ENCODE assay signal across 8 cellular contexts in the genomic region with DNA sequence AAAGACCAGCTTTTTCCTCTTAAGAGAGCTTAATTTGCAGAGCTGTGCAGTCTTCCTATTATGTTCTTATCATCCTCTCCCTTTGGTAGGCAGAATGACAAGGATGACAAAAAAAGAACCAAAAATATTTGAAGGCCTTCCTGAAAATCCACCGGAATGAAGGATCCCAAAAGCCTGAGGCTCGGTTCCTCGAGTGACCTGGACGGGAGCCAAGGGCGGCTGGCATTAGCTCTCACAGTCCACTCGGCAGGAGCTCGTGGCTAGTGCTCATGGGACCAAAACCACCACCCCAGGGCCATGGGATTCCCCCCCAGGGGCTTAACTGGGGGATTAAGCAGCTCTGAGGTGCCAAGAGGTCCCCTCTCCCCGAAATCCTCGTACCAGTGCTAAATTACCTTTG. TPM values are rescaled to one million over a fixed set of nuclear protein-coding genes. Genes with fewer than 3 reads are reported as not detected.
DNase-seq lines count a peak whose midpoint lies in the region; ATAC-seq and TF ChIP-seq lines count a peak whose summit lies in the region.

No MANE protein-coding gene starts in this region.

- no peak overlapping the region for H3K27ac ChIP-seq in SJCRH30

- H3K36me3 ChIP-seq in BJ (ENCODE audit: control insufficient read depth, insufficient read depth, low read length) (no peaks in the 10 kb centered on the region), SJCRH30 (no peaks in the 10 kb centered on the region)

- no peaks in the 10 kb centered on the region for H3K4me1 ChIP-seq in SJCRH30

- H3K4me3 ChIP-seq in BJ (ENCODE audit: low read depth, low read length) (peak overlapping the region; percentile 55), SJCRH30 (peak overlapping the region; percentile 57), fibroblast of mammary gland (ENCODE audit: control insufficient read depth, low read depth, low read length) (peak overlapping the region; percentile 59)

- ATAC-seq in GM21737 (IDR thresholded peaks at IDR 0.05; ENCODE audit: unreplicated experiment) = peak; percentile 16
- ATAC-seq in HG02981 (IDR thresholded peaks at IDR 0.05; ENCODE audit: unreplicated experiment) = no peak

- no peaks in the 10 kb centered on the region for H3K9me3 ChIP-seq in SJCRH30 (replicated peaks)

- peaks cover 20% of the 10 kb centered on the region for H3K27me3 ChIP-seq in BJ (ENCODE audit: control insufficient read depth, insufficient read depth, low read length)
- no peaks in the 10 kb centered on the region for H3K27me3 ChIP-seq in SJCRH30

- intact Hi-C loops in posterior vena cava (cut with DNase I) = no loop called here

- no peak for TF ChIP-seq CTCF in BJ (IDR thresholded peaks at IDR 0.05; ENCODE audit: insufficient read depth, low read depth, low read length)
- TF ChIP-seq CTCF in fibroblast of mammary gland (conservative IDR thresholded peaks at IDR 0.05; ENCODE audit: control insufficient read depth, insufficient read depth, low read depth, low read length) = no peak

- CTCF ChIA-PET in BJ (lab: Yijun Ruan, JAX) = interaction anchor here (0.8 to 2.4 kb wide), 10 partner anchors 9 to 455 kb away, joined by 3 to 15 read pairs (median 3); no protein-coding TSS in a partner anchor

- no peak for DNase-seq in BJ (ENCODE audit: low read depth)
- DNase-seq in SJCRH30 = peak in 1 of 2 experiments; percentile 28
- no peak for DNase-seq in fibroblast of mammary gland (ENCODE audit: low read depth)
- peak; percentile 51 for DNase-seq in putamen (ENCODE audit: low spot score)
- no peak for DNase-seq in posterior vena cava (ENCODE audit: low spot score)
- no peak for DNase-seq in activated gamma-delta T cell (lab: John Stamatoyannopoulos, UW)

- POLR2A ChIA-PET in BJ (lab: Charles Lee) = interaction anchor here (0.6 kb wide), 1 partner anchor 24 kb away, joined by 6 read pairs; no protein-coding TSS in a partner anchor

RNA-seq across cellular contexts. Expression of a gene that starts 0.6 kb away (rescaled TPM):
- 0.06 TPM in 1 of 2 replicates, not detected in the other for polyA plus RNA-seq in BJ (2011; rRNA removed)
- polyA minus RNA-seq in BJ (2011; rRNA and poly(A)+ RNA removed) = 0.05 TPM in 1 of 2 replicates, not detected in the other
- 0.47 and 0.76 TPM in 2 replicates for total RNA-seq in SJCRH30 (2014; rRNA removed; shearing (Covaris generic))
- total RNA-seq in posterior vena cava = 1 to 10 TPM; 4.1 to 4.9 TPM
